ENCODE assay signal across 8 cellular contexts in genomic region chr3:159911011-159911663, GRCh38.
DNase-seq lines count a peak whose midpoint lies in the region; ATAC-seq, FAIRE-seq and TF ChIP-seq lines count a peak whose summit lies in the region.

No MANE protein-coding gene starts in this region.

- no peak for TF ChIP-seq CTCF in neural progenitor cell (IDR thresholded peaks at IDR 0.05)

- H4K20me1 ChIP-seq in neural progenitor cell (ENCODE audit: low read depth): no peaks in the 10 kb centered on the region

- peaks cover 12% of the 10 kb centered on the region for H3K4me1 Mint-ChIP-seq in neural progenitor cell

- H3K4me3 ChIP-seq in SJSA1 (peak overlapping the region; percentile 26), neural progenitor cell (no peak overlapping the region)

- H3K9me3 Mint-ChIP-seq in neural progenitor cell: no peaks in the 10 kb centered on the region

- H3K27ac Mint-ChIP-seq in neural progenitor cell: no peak overlapping the region

- H2AFZ ChIP-seq in neural progenitor cell (replicated peaks): no peak overlapping the region

- H3K4me2 ChIP-seq in neural progenitor cell: no peak overlapping the region

- H3K9me3 ChIP-seq in SJSA1 (replicated peaks): no peaks in the 10 kb centered on the region
- no peaks in the 10 kb centered on the region for H3K9me3 ChIP-seq in neural progenitor cell (ENCODE audit: low read depth)

- H3K36me3 ChIP-seq in SJSA1 (no peaks in the 10 kb centered on the region), neural progenitor cell (no peaks in the 10 kb centered on the region)

- H3K36me3 Mint-ChIP-seq in neural progenitor cell: no peaks in the 10 kb centered on the region

- H3F3A ChIP-seq in neural progenitor cell (ENCODE audit: low read depth): no peaks in the 10 kb centered on the region

- H3K27me3 ChIP-seq in SJSA1 (replicated peaks): no peaks in the 10 kb centered on the region
- H3K27me3 ChIP-seq in neural progenitor cell: no peaks in the 10 kb centered on the region

- H3K4me3 Mint-ChIP-seq in neural progenitor cell: no peak overlapping the region

- no peak overlapping the region for H3K9ac ChIP-seq in neural progenitor cell

- no peak for ATAC-seq in HG03457 (IDR thresholded peaks at IDR 0.05; ENCODE audit: unreplicated experiment)

- FAIRE-seq in GM18507 (lab: Jason Lieb, UNC): peak; percentile 81

- no peak for DNase-seq in GM18507 (ENCODE audit: extremely low spot score, insufficient read length, low read depth)
- peak; percentile 75 for DNase-seq in H4 (ENCODE audit: low spot score)
- peak in 1 of 2 experiments; percentile 49 for DNase-seq in SJSA1 (ENCODE audit: low read depth in 1 of 2, low spot score in 2 of 2)
- peak; percentile 78 for DNase-seq in medulla oblongata (ENCODE audit: extremely low spot score)
- DNase-seq in neural progenitor cell (ENCODE audit: low spot score): no peak
- DNase-seq in HT-29 (ENCODE audit: low spot score): no peak
- no peak for DNase-seq in UCSD-AML1 (lab: John Stamatoyannopoulos, UW; ENCODE audit: unreplicated experiment)

- H3K4me1 ChIP-seq in SJSA1 (replicated peaks): peaks cover 18% of the 10 kb centered on the region
- no peaks in the 10 kb centered on the region for H3K4me1 ChIP-seq in neural progenitor cell

- peak overlapping the region; percentile 51 for H3K27ac ChIP-seq in SJSA1
- no peak overlapping the region for H3K27ac ChIP-seq in neural progenitor cell

- H3K79me2 ChIP-seq in neural progenitor cell (ENCODE audit: low read depth): no peaks in the 10 kb centered on the region

- H3K27me3 Mint-ChIP-seq in neural progenitor cell (ENCODE audit: insufficient read depth, low read depth): peaks cover 3% of the 10 kb centered on the region

Comparison
In these comparisons a context has a peak if more than half of its experiments do, and no peak if none do; other contexts are left out.
1. DNase-seq: peak in H4 (single experiment) and medulla oblongata (single experiment); none in GM18507 (single experiment), neural progenitor cell (single experiment), HT-29 (single experiment) and UCSD-AML1 (single experiment).